ENCODE assay signal across 28 cellular contexts in genomic region chr9:87597710-87598200, GRCh38.
DNase-seq lines count a peak whose midpoint lies in the region; ATAC-seq and TF ChIP-seq lines count a peak whose summit lies in the region.
"Had no signal": no experiment of that assay in that cellular context is flagged by ENCODE, and none has a peak within 500 bp of the region (broad histone marks: within the 10 kb centered on the region; RNA-seq: fewer than 3 reads in every experiment).

No MANE protein-coding gene starts in this region.

- DNase-seq in amniotic epithelial cell (ENCODE audit: low read depth): peak; percentile 53
- DNase-seq in glutamatergic neuron: no peak
- no peak for DNase-seq in type B pancreatic cell (ENCODE audit: extremely low spot score, unreplicated experiment)
- no peak for DNase-seq in DMS79 treated with DMSO at 0.1 percent for 48 hours (lab: John Stamatoyannopoulos, UW)
- DNase-seq in coronary artery (ENCODE audit: low spot score): no peak
- DNase-seq: activated CD4-positive, alpha-beta T cell treated with anti-CD3 and anti-CD28 coated beads, Interleukin-2, amount 50 U/mL, for 4 hours; activated CD8-positive, alpha-beta memory T cell treated with anti-CD3 and anti-CD28 coated beads, Interleukin-2, amount 10 ng/mL, durations not matched to agents 7 days and 5 days; activated naive CD4-positive, alpha-beta T cell treated with Interleukin-2 at 50 U/mL for 16 hours; activated T-cell treated with anti-CD3 and anti-CD28 coated beads, Interleukin-2, amount 50 U/mL, for 72 hours; esophagus squamous epithelium; foreskin melanocyte; GM23248; mammary epithelial cell; MM.1S; NCI-H2029; PC-3; stimulated activated CD4-positive, alpha-beta T cell treated with anti-CD3 and anti-CD28 coated beads, Interleukin-4, amount 100 ng/mL, for 1 hour; substantia nigra had no signal

- peaks cover 3% of the 10 kb centered on the region for H3K36me3 Mint-ChIP-seq in glutamatergic neuron (ENCODE audit: unreplicated experiment)
- H3K36me3 Mint-ChIP-seq in nephron (ENCODE audit: low read depth): peaks cover 4% of the 10 kb centered on the region
- H3K36me3 Mint-ChIP-seq in type B pancreatic cell: peaks cover 19% of the 10 kb centered on the region
- H3K36me3 Mint-ChIP-seq: activated CD8-positive, alpha-beta memory T cell treated with anti-CD3 and anti-CD28 coated beads, Interleukin-2, amount 10 ng/mL, durations not matched to agents 7 days and 5 days had no signal

- H3K27me3 Mint-ChIP-seq in glutamatergic neuron (ENCODE audit: unreplicated experiment) (peaks cover 7% of the 10 kb centered on the region), nephron (ENCODE audit: low read depth) (peaks cover 17% of the 10 kb centered on the region), type B pancreatic cell (no peaks in the 10 kb centered on the region)

- H3K4me3 Mint-ChIP-seq in glutamatergic neuron (ENCODE audit: unreplicated experiment): peak overlapping the region; percentile 2
- H3K4me3 Mint-ChIP-seq in nephron: peak overlapping the region in 1 of 3 experiments; percentile 12
- H3K4me3 Mint-ChIP-seq in type B pancreatic cell: peak overlapping the region; percentile 72
- H3K4me3 Mint-ChIP-seq: activated CD8-positive, alpha-beta memory T cell treated with anti-CD3 and anti-CD28 coated beads, Interleukin-2, amount 10 ng/mL, durations not matched to agents 7 days and 5 days; activated T-cell treated with anti-CD3 and anti-CD28 coated beads, Interleukin-2, amount 50 U/mL, for 72 hours; T-helper 1 cell treated with Interleukin-12 subunit alpha and Interleukin-12 subunit beta and Interleukin-4 antibody, amounts not matched to agents 30 μg/mL and 1 μg/mL, for 36 hours had no signal

- TF ChIP-seq CTCF in glutamatergic neuron (IDR thresholded peaks at IDR 0.05; ENCODE audit: partially characterized antibody, unreplicated experiment) (no peak), nephron (IDR thresholded peaks at IDR 0.05; ENCODE audit: unreplicated experiment in 3 of 3) (no peak), type B pancreatic cell (conservative IDR thresholded peaks at IDR 0.05) (no peak), coronary artery (IDR thresholded peaks at IDR 0.05) (no peak)

- no peak overlapping the region for H3K27ac ChIP-seq in coronary artery
- H3K27ac ChIP-seq: C4-2B, esophagus squamous epithelium, GM23248, HL-60, neutrophil, prostate gland had no signal

- H3K27ac Mint-ChIP-seq in glutamatergic neuron (ENCODE audit: unreplicated experiment) (no peak overlapping the region), nephron (peak overlapping the region; percentile 57 to 84 (median 69)), type B pancreatic cell (peak overlapping the region; percentile 78)
- H3K27ac Mint-ChIP-seq: activated CD8-positive, alpha-beta memory T cell treated with anti-CD3 and anti-CD28 coated beads, Interleukin-2, amount 10 ng/mL, durations not matched to agents 7 days and 5 days; activated T-cell treated with anti-CD3 and anti-CD28 coated beads, Interleukin-2, amount 50 U/mL, for 72 hours; T-helper 1 cell treated with Interleukin-12 subunit alpha and Interleukin-12 subunit beta and Interleukin-4 antibody, amounts not matched to agents 30 μg/mL and 1 μg/mL, for 36 hours had no signal

- H3K9me3 Mint-ChIP-seq in glutamatergic neuron (ENCODE audit: unreplicated experiment): peaks cover 15% of the 10 kb centered on the region
- no peaks in the 10 kb centered on the region for H3K9me3 Mint-ChIP-seq in nephron
- peaks cover 1% of the 10 kb centered on the region for H3K9me3 Mint-ChIP-seq in type B pancreatic cell
- H3K9me3 Mint-ChIP-seq: activated T-cell treated with anti-CD3 and anti-CD28 coated beads, Interleukin-2, amount 50 U/mL, for 72 hours; T-helper 1 cell treated with Interleukin-12 subunit alpha and Interleukin-12 subunit beta and Interleukin-4 antibody, amounts not matched to agents 30 μg/mL and 1 μg/mL, for 36 hours had no signal

- H3K4me1 Mint-ChIP-seq in glutamatergic neuron (ENCODE audit: low read depth, unreplicated experiment) (peaks cover 68% of the 10 kb centered on the region), nephron (peaks cover 88% of the 10 kb centered on the region), type B pancreatic cell (ENCODE audit: unreplicated experiment) (peaks cover 78% of the 10 kb centered on the region)
- H3K4me1 Mint-ChIP-seq: activated CD8-positive, alpha-beta memory T cell treated with anti-CD3 and anti-CD28 coated beads, Interleukin-2, amount 10 ng/mL, durations not matched to agents 7 days and 5 days had no signal

- no peak for ATAC-seq in GM21515 (IDR thresholded peaks at IDR 0.05; ENCODE audit: unreplicated experiment)
- ATAC-seq in HG02623 (IDR thresholded peaks at IDR 0.05; ENCODE audit: unreplicated experiment): no peak
- ATAC-seq: activated CD4-positive, CD25-positive, alpha-beta regulatory T cell treated with anti-CD3 and anti-CD28 coated beads, Interleukin-2, amount 50 U/mL, for 24 hours; activated CD8-positive, alpha-beta memory T cell treated with anti-CD3 and anti-CD28 coated beads, Interleukin-2, amount 10 ng/mL, durations not matched to agents 7 days and 5 days; activated T-cell treated with anti-CD3 and anti-CD28 coated beads, Interleukin-2, amount 50 U/mL, for 72 hours; PC-3; SK-N-SH treated with all-trans-retinoic acid at 6 μM for 48 hours had no signal

- no peak overlapping the region for H3K4me3 ChIP-seq in coronary artery
- H3K4me3 ChIP-seq: esophagus squamous epithelium, GM23248, prostate gland had no signal
